Comparison of ENCODE assay signal across 1 cellular context in the genomic region with DNA sequence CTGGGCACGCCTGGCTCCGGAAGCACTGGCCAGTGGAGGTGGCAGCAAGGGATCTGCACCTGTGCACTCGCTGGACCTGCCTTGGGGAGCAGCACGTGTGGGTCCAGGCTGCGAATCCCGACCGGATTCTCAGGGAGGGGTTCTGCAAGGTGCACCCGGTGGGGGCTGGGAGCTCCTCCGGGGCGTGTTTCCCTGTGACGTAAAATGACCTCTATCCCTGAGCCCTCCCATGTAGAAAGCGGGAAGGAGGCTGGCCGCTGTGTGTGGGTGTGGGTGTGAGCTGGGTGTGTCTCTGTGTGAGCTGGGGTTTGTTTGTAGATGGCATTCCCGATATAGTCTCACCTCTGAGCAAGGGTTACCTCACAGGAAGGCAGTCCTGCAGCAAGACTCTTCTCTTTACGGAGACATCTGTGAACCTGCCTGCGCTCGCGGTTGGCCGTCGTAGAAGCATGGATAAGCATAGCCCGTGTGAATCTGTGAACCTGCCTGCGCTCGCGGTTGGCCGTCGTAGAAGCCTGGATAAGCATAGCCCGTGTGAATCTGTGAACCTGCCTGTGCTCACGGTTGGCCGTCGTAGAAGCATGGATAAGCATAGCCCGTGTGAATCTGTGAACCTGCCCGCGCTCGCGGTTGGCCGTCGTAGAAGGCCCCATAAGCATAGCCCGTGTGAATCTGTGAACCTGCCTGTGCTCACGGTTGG.
TF ChIP-seq lines count a peak whose summit lies in the region.
"Not testable (repeated sequence)": the region's sequence is repeated elsewhere in the genome, so short reads cannot be mapped to it uniquely, and the experiment has no call there.

No MANE protein-coding gene starts in this region.

TF ChIP-seq in HepG2, 621 proteins besides CTCF, POLR2A, EP300 and RAD21 (continues in another document):
- 0 out of 2 replicates have a peak, but pooled peaks have one; percentile 33 for TF ChIP-seq ZNF556 (CRISPR knock-in tag; IDR thresholded peaks at IDR 0.05; ENCODE audit: borderline replicate concordance)
- peak; percentile 58 for TF ChIP-seq RBFOX2 (IDR thresholded peaks at IDR 0.05; ENCODE audit: low read depth, low read length)
- TF ChIP-seq FOXA3 (CRISPR knock-in tag; IDR thresholded peaks at IDR 0.05), result peak; percentile 25; the same call in 1 of the 2 replicates
- TF ChIP-seq DNMT1 (CRISPR knock-in tag; IDR thresholded peaks at IDR 0.05), result peak; percentile 53; the same call in 1 of the 2 replicates
- TF ChIP-seq GATAD2A (CRISPR knock-in tag; IDR thresholded peaks at IDR 0.05), result peak; percentile 28; the same call in 1 of the 2 replicates
- TF ChIP-seq, protein P1, sequence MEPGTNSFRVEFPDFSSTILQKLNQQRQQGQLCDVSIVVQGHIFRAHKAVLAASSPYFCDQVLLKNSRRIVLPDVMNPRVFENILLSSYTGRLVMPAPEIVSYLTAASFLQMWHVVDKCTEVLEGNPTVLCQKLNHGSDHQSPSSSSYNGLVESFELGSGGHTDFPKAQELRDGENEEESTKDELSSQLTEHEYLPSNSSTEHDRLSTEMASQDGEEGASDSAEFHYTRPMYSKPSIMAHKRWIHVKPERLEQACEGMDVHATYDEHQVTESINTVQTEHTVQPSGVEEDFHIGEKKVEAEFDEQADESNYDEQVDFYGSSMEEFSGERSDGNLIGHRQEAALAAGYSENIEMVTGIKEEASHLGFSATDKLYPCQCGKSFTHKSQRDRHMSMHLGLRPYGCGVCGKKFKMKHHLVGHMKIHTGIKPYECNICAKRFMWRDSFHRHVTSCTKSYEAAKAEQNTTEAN (CRISPR knock-in tag; conservative IDR thresholded peaks at IDR 0.05), result 0 out of 2 replicates have a peak, but pooled peaks have one; percentile 58
- peak; percentile 46; the same call in 1 of the 2 replicates for TF ChIP-seq RARA (CRISPR knock-in tag; IDR thresholded peaks at IDR 0.05)
- TF ChIP-seq, protein P2, sequence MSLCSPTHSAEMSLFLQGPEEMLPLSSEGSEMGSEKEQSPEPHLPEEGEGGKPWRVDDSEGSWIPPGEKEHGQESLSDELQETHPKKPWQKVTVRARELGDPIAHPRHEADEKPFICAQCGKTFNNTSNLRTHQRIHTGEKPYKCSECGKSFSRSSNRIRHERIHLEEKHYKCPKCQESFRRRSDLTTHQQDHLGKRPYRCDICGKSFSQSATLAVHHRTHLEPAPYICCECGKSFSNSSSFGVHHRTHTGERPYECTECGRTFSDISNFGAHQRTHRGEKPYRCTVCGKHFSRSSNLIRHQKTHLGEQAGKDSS (CRISPR knock-in tag; IDR thresholded peaks at IDR 0.05; ENCODE audit: borderline replicate concordance, low read depth), result peak; percentile 33; the same call in 1 of the 2 replicates
- 0 out of 2 replicates have a peak, but pooled peaks have one; percentile 21 for TF ChIP-seq ERF (CRISPR knock-in tag; IDR thresholded peaks at IDR 0.05)
- peak; percentile 37 for TF ChIP-seq ZNF768 (CRISPR knock-in tag; IDR thresholded peaks at IDR 0.05)
- TF ChIP-seq, protein P3, sequence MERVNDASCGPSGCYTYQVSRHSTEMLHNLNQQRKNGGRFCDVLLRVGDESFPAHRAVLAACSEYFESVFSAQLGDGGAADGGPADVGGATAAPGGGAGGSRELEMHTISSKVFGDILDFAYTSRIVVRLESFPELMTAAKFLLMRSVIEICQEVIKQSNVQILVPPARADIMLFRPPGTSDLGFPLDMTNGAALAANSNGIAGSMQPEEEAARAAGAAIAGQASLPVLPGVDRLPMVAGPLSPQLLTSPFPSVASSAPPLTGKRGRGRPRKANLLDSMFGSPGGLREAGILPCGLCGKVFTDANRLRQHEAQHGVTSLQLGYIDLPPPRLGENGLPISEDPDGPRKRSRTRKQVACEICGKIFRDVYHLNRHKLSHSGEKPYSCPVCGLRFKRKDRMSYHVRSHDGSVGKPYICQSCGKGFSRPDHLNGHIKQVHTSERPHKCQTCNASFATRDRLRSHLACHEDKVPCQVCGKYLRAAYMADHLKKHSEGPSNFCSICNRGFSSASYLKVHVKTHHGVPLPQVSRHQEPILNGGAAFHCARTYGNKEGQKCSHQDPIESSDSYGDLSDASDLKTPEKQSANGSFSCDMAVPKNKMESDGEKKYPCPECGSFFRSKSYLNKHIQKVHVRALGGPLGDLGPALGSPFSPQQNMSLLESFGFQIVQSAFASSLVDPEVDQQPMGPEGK (CRISPR knock-in tag; IDR thresholded peaks at IDR 0.05), result peak; percentile 52; the same call in 1 of the 2 replicates
- TF ChIP-seq SAP130 (CRISPR knock-in tag; IDR thresholded peaks at IDR 0.05; ENCODE audit: low read depth), result 0 out of 2 replicates have a peak, but pooled peaks have one; percentile 20
- TF ChIP-seq, protein P4, sequence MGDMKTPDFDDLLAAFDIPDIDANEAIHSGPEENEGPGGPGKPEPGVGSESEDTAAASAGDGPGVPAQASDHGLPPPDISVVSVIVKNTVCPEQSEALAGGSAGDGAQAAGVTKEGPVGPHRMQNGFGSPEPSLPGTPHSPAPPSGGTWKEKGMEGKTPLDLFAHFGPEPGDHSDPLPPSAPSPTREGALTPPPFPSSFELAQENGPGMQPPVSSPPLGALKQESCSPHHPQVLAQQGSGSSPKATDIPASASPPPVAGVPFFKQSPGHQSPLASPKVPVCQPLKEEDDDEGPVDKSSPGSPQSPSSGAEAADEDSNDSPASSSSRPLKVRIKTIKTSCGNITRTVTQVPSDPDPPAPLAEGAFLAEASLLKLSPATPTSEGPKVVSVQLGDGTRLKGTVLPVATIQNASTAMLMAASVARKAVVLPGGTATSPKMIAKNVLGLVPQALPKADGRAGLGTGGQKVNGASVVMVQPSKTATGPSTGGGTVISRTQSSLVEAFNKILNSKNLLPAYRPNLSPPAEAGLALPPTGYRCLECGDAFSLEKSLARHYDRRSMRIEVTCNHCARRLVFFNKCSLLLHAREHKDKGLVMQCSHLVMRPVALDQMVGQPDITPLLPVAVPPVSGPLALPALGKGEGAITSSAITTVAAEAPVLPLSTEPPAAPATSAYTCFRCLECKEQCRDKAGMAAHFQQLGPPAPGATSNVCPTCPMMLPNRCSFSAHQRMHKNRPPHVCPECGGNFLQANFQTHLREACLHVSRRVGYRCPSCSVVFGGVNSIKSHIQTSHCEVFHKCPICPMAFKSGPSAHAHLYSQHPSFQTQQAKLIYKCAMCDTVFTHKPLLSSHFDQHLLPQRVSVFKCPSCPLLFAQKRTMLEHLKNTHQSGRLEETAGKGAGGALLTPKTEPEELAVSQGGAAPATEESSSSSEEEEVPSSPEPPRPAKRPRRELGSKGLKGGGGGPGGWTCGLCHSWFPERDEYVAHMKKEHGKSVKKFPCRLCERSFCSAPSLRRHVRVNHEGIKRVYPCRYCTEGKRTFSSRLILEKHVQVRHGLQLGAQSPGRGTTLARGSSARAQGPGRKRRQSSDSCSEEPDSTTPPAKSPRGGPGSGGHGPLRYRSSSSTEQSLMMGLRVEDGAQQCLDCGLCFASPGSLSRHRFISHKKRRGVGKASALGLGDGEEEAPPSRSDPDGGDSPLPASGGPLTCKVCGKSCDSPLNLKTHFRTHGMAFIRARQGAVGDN (CRISPR knock-in tag; IDR thresholded peaks at IDR 0.05), result peak; percentile 50
- TF ChIP-seq ZNF563 (CRISPR knock-in tag; IDR thresholded peaks at IDR 0.05), result peak; percentile 5; the same call in 1 of the 2 replicates
- peak; percentile 84 for TF ChIP-seq AGO2 (optimal IDR thresholded peaks at IDR 0.05; ENCODE audit: low read depth, low read length)
- TF ChIP-seq XRCC5 (optimal IDR thresholded peaks at IDR 0.05; ENCODE audit: low read length), result peak; percentile 45
- TF ChIP-seq PRPF4 (IDR thresholded peaks at IDR 0.05; ENCODE audit: low read depth, low read length, poor library complexity, severe bottlenecking), result peak; percentile 35
- TF ChIP-seq, protein P5, sequence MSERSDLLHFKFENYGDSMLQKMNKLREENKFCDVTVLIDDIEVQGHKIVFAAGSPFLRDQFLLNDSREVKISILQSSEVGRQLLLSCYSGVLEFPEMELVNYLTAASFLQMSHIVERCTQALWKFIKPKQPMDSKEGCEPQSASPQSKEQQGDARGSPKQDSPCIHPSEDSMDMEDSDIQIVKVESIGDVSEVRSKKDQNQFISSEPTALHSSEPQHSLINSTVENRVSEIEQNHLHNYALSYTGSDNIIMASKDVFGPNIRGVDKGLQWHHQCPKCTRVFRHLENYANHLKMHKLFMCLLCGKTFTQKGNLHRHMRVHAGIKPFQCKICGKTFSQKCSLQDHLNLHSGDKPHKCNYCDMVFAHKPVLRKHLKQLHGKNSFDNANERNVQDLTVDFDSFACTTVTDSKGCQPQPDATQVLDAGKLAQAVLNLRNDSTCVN (CRISPR knock-in tag; IDR thresholded peaks at IDR 0.05; ENCODE audit: borderline replicate concordance), result peak; percentile 56; the same call in 1 of the 2 replicates
- not testable (repeated sequence) for TF ChIP-seq CREB1 (IDR thresholded peaks at IDR 0.05)
- peak; percentile 57 for TF ChIP-seq CREB1 (CRISPR knock-in tag; IDR thresholded peaks at IDR 0.05)
- TF ChIP-seq, protein P6, sequence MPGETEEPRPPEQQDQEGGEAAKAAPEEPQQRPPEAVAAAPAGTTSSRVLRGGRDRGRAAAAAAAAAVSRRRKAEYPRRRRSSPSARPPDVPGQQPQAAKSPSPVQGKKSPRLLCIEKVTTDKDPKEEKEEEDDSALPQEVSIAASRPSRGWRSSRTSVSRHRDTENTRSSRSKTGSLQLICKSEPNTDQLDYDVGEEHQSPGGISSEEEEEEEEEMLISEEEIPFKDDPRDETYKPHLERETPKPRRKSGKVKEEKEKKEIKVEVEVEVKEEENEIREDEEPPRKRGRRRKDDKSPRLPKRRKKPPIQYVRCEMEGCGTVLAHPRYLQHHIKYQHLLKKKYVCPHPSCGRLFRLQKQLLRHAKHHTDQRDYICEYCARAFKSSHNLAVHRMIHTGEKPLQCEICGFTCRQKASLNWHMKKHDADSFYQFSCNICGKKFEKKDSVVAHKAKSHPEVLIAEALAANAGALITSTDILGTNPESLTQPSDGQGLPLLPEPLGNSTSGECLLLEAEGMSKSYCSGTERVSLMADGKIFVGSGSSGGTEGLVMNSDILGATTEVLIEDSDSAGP (CRISPR knock-in tag; IDR thresholded peaks at IDR 0.05; ENCODE audit: borderline replicate concordance), result peak; percentile 24; the same call in 1 of the 2 replicates
- TF ChIP-seq ZBTB38 (CRISPR knock-in tag; IDR thresholded peaks at IDR 0.05), result peak; percentile 98
- TF ChIP-seq, protein P7, sequence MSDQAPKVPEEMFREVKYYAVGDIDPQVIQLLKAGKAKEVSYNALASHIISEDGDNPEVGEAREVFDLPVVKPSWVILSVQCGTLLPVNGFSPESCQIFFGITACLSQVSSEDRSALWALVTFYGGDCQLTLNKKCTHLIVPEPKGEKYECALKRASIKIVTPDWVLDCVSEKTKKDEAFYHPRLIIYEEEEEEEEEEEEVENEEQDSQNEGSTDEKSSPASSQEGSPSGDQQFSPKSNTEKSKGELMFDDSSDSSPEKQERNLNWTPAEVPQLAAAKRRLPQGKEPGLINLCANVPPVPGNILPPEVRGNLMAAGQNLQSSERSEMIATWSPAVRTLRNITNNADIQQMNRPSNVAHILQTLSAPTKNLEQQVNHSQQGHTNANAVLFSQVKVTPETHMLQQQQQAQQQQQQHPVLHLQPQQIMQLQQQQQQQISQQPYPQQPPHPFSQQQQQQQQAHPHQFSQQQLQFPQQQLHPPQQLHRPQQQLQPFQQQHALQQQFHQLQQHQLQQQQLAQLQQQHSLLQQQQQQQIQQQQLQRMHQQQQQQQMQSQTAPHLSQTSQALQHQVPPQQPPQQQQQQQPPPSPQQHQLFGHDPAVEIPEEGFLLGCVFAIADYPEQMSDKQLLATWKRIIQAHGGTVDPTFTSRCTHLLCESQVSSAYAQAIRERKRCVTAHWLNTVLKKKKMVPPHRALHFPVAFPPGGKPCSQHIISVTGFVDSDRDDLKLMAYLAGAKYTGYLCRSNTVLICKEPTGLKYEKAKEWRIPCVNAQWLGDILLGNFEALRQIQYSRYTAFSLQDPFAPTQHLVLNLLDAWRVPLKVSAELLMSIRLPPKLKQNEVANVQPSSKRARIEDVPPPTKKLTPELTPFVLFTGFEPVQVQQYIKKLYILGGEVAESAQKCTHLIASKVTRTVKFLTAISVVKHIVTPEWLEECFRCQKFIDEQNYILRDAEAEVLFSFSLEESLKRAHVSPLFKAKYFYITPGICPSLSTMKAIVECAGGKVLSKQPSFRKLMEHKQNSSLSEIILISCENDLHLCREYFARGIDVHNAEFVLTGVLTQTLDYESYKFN (CRISPR knock-in tag; conservative IDR thresholded peaks at IDR 0.05), result 0 out of 2 replicates have a peak, but pooled peaks have one; percentile 26
- peak; percentile 19; the same call in 1 of the 2 replicates for TF ChIP-seq HDAC1 (CRISPR knock-in tag; IDR thresholded peaks at IDR 0.05)
- TF ChIP-seq, protein P8, sequence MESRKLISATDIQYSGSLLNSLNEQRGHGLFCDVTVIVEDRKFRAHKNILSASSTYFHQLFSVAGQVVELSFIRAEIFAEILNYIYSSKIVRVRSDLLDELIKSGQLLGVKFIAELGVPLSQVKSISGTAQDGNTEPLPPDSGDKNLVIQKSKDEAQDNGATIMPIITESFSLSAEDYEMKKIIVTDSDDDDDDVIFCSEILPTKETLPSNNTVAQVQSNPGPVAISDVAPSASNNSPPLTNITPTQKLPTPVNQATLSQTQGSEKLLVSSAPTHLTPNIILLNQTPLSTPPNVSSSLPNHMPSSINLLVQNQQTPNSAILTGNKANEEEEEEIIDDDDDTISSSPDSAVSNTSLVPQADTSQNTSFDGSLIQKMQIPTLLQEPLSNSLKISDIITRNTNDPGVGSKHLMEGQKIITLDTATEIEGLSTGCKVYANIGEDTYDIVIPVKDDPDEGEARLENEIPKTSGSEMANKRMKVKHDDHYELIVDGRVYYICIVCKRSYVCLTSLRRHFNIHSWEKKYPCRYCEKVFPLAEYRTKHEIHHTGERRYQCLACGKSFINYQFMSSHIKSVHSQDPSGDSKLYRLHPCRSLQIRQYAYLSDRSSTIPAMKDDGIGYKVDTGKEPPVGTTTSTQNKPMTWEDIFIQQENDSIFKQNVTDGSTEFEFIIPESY (CRISPR knock-in tag; IDR thresholded peaks at IDR 0.05), result peak; percentile 98
- 0 out of 2 replicates have a peak, but pooled peaks have one; percentile 7 for TF ChIP-seq POLR2AphosphoS5 (IDR thresholded peaks at IDR 0.05; ENCODE audit: low read depth, low read length)
- TF ChIP-seq NR2F6 (IDR thresholded peaks at IDR 0.05), result peak; percentile 28; the same call in 1 of the 2 replicates
- TF ChIP-seq NR2F6 (CRISPR knock-in tag; IDR thresholded peaks at IDR 0.05), result 0 out of 2 replicates have a peak, but pooled peaks have one; percentile 25
- TF ChIP-seq, protein P9, sequence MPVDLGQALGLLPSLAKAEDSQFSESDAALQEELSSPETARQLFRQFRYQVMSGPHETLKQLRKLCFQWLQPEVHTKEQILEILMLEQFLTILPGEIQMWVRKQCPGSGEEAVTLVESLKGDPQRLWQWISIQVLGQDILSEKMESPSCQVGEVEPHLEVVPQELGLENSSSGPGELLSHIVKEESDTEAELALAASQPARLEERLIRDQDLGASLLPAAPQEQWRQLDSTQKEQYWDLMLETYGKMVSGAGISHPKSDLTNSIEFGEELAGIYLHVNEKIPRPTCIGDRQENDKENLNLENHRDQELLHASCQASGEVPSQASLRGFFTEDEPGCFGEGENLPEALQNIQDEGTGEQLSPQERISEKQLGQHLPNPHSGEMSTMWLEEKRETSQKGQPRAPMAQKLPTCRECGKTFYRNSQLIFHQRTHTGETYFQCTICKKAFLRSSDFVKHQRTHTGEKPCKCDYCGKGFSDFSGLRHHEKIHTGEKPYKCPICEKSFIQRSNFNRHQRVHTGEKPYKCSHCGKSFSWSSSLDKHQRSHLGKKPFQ (CRISPR knock-in tag; IDR thresholded peaks at IDR 0.05; ENCODE audit: insufficient replicate concordance), result peak; percentile 69
